ENCODE assay signal across 1 cellular context in genomic region chrX:44152867-44153266, GRCh38.
A peak's percentile ranks its signal among the peaks of the same experiment; 100 is the strongest.
TF ChIP-seq lines count a peak whose summit lies in the region.

No MANE protein-coding gene starts in this region.

TF ChIP-seq in K562, 482 proteins besides CTCF, POLR2A, EP300 and RAD21 (continued from another document):
- peak; percentile 74 for TF ChIP-seq ZNF316 (IDR thresholded peaks at IDR 0.05)
- TF ChIP-seq NFE2 (IDR thresholded peaks at IDR 0.05; ENCODE audit: low read depth): peak; percentile 57
- TF ChIP-seq C11orf30 (IDR thresholded peaks at IDR 0.05; ENCODE audit: low read depth): peak; percentile 39; the same call in 1 of the 2 replicates
